Comparison of ENCODE assay signal across 12 cellular contexts in the genomic region with DNA sequence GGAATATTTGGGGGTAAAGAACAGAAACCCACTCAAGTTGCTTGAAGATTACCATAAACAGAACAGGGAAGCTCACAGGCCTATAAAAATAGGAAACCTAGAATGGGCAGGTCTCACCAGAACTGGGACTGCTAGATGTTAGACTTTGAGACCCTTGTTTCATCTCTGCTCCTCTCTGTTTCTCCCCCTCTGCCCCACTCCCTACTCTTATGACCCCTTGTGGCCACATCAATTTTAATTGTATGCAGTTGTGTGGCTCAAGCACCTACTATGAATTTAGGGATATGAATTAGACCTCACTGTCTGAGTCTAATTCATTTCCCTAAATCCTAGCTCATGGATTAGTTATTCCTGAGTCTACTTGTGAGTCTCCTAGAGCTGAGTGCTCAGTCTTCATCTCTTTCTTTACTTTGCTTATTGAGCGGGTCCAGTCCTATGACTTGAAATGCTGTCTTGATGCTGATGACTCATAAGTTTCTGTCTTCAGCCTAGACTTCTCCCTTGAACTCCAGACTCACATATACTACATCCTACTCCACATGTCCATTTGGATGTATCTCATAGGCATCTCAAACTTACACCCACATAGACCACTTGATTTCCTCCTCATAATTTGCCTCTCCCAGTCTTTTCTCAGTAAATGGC.
A peak's percentile ranks its signal among the peaks of the same experiment; 100 is the strongest.
DNase-seq lines count a peak whose midpoint lies in the region; ATAC-seq, FAIRE-seq and TF ChIP-seq lines count a peak whose summit lies in the region.
"Had no signal": no experiment of that assay in that cellular context is flagged by ENCODE, and none has a peak within 500 bp of the region (broad histone marks: within the 10 kb centered on the region; RNA-seq: fewer than 3 reads in every experiment).

No MANE protein-coding gene starts in this region.

- H3K36me3 Mint-ChIP-seq in CD8-positive, alpha-beta T cell = no peaks in the 10 kb centered on the region

- no peak for FAIRE-seq in kidney (lab: Jason Lieb, UNC)

- no peak overlapping the region for H3K4me2 ChIP-seq in OCI-LY7 (ENCODE audit: low read length)

- no peaks in the 10 kb centered on the region for H3K9me3 Mint-ChIP-seq in CD8-positive, alpha-beta T cell

- CTCF ChIA-PET in CD8-positive, alpha-beta T cell (lab: Charles Lee) = interaction anchor here (1.3 to 1.5 kb wide), 3 partner anchors 12 to 61 kb away, joined by 3 to 5 read pairs (median 4); no protein-coding TSS in a partner anchor
- CTCF ChIA-PET in OCI-LY7 (lab: Charles Lee; ENCODE audit: unreplicated experiment) = no interaction called here

- no peak for TF ChIP-seq CTCF in CD8-positive, alpha-beta T cell (IDR thresholded peaks at IDR 0.05)
- TF ChIP-seq CTCF in OCI-LY7 (conservative IDR thresholded peaks at IDR 0.05; ENCODE audit: low read length) (peak; percentile 75), mucosa of descending colon (IDR thresholded peaks at IDR 0.05) (no peak), kidney (IDR thresholded peaks at IDR 0.05; ENCODE audit: borderline replicate concordance, extremely low read depth, insufficient read depth) (no peak)

- BruUV-seq in OCI-LY7 (replicated peaks; lab: Mats Ljungman, UMichigan) = no TSS peak

- H3K27ac ChIP-seq in CD8-positive, alpha-beta T cell (ENCODE audit: low read depth, low read length) = no peak overlapping the region
- no peak overlapping the region for H3K27ac ChIP-seq in OCI-LY7 (ENCODE audit: low read depth, low read length, poor library complexity, severe bottlenecking)
- no peak overlapping the region for H3K27ac ChIP-seq in kidney (ENCODE audit: low read depth in 2 of 2, low read length in 2 of 2)

- H3K36me3 ChIP-seq in CD8-positive, alpha-beta T cell (ENCODE audit: insufficient read depth, low read length) = no peaks in the 10 kb centered on the region
- H3K36me3 ChIP-seq in OCI-LY7 (ENCODE audit: insufficient read depth, low read length) = no peaks in the 10 kb centered on the region
- no peaks in the 10 kb centered on the region for H3K36me3 ChIP-seq in mucosa of descending colon (ENCODE audit: low read depth)
- H3K36me3 ChIP-seq in kidney (ENCODE audit: control insufficient read depth in 1 of 2, insufficient read depth in 2 of 2, low read length in 2 of 2) = no peaks in the 10 kb centered on the region

- H3K27ac Mint-ChIP-seq in CD8-positive, alpha-beta T cell = no peak overlapping the region

- 0 out of 2 replicates have a peak, but pooled peaks cover 10% of the 10 kb centered on the region for H4K20me1 ChIP-seq in OCI-LY7 (ENCODE audit: insufficient read depth, low read length)

- no peaks in the 10 kb centered on the region for H3K4me1 ChIP-seq in CD8-positive, alpha-beta T cell (ENCODE audit: insufficient read depth, low read length)
- H3K4me1 ChIP-seq in OCI-LY7 (ENCODE audit: insufficient read depth, low read length, poor library complexity, severe bottlenecking) (no peaks in the 10 kb centered on the region), mucosa of descending colon (ENCODE audit: low read depth) (no peaks in the 10 kb centered on the region), kidney (ENCODE audit: control insufficient read depth in 1 of 2, insufficient read depth in 1 of 2, low read depth in 1 of 2, low read length in 2 of 2) (peaks cover 2 to 10% of the 10 kb centered on the region in 2 donors)

- intact Hi-C loops in CD8-positive, alpha-beta T cell (cut with DNase I, micrococcal nuclease) = loop anchor here (2.0 to 5.0 kb wide), 3 partner anchors 53 to 221 kb away; no protein-coding TSS in a partner anchor
- intact Hi-C loops in OCI-LY7 (cut with micrococcal nuclease; ENCODE audit: unreplicated experiment) = loop anchor here (2.0 to 5.0 kb wide), 2 partner anchors 80 to 221 kb away; partner anchors contain the start of gene ITPR1
- intact Hi-C loops in mucosa of descending colon (cut with DNase I, micrococcal nuclease) = no loop called here
- intact Hi-C loops in kidney (cut with DNase I) = no loop called here

- no peak overlapping the region for H3K9ac ChIP-seq in kidney (ENCODE audit: low read length in 2 of 2)

- POLR2A ChIA-PET in CD8-positive, alpha-beta T cell (lab: Charles Lee) = interaction anchor here (0.5 to 1.5 kb wide), 2 partner anchors 79 to 468 kb away, joined by 3 to 4 read pairs; partner anchors contain the start of gene ITPR1
- POLR2A ChIA-PET in OCI-LY7 (lab: Charles Lee) = interaction anchor here (0.6 to 1.3 kb wide), 3 partner anchors 29 to 147 kb away, joined by 3 to 5 read pairs (median 3); partner anchors contain the start of gene ITPR1

- H3K9me3 ChIP-seq in CD8-positive, alpha-beta T cell (ENCODE audit: low read length) = no peaks in the 10 kb centered on the region
- H3K9me3 ChIP-seq in OCI-LY7 (ENCODE audit: low read length) (no peaks in the 10 kb centered on the region), mucosa of descending colon (no peaks in the 10 kb centered on the region), kidney (ENCODE audit: control insufficient read depth in 1 of 2, low read length in 2 of 2) (no peaks in the 10 kb centered on the region)

- H3K79me2 ChIP-seq in OCI-LY7 (ENCODE audit: insufficient read depth, low read depth, low read length) = no peaks in the 10 kb centered on the region

- peaks cover 17% of the 10 kb centered on the region for H3K4me1 Mint-ChIP-seq in CD8-positive, alpha-beta T cell (ENCODE audit: low read depth)

- H2AFZ ChIP-seq in OCI-LY7 (ENCODE audit: low read length) = no peak overlapping the region

- H3K4me3 Mint-ChIP-seq in CD8-positive, alpha-beta T cell = no peak overlapping the region

- no peaks in the 10 kb centered on the region for H3K27me3 Mint-ChIP-seq in CD8-positive, alpha-beta T cell (ENCODE audit: low read depth)

- no peak overlapping the region for H3K4me3 ChIP-seq in CD8-positive, alpha-beta T cell (ENCODE audit: low read depth, low read length)
- H3K4me3 ChIP-seq in OCI-LY7 (ENCODE audit: low read depth, low read length, poor library complexity, severe bottlenecking) = no peak overlapping the region
- H3K4me3 ChIP-seq in mucosa of descending colon = no peak overlapping the region
- H3K4me3 ChIP-seq in kidney (ENCODE audit: low read length in 2 of 2) = no peak overlapping the region

- H3K9me2 ChIP-seq in OCI-LY7 (ENCODE audit: insufficient read depth, low read length) = no peaks in the 10 kb centered on the region

- no peak for DNase-seq in CD8-positive, alpha-beta T cell
- DNase-seq in OCI-LY7 (ENCODE audit: low spot score) (peak; percentile 45), foreskin melanocyte (peak; percentile 45), mucosa of descending colon (no peak), iPS-NIHi7 (ENCODE audit: extremely low spot score) (no peak), kidney (no peak), SHP77 treated with DMSO at 0.1 percent for 48 hours (lab: John Stamatoyannopoulos, UW) (no peak)
- DNase-seq: Calu3, NCI-H1105, T1000 had no signal

- peak; percentile 52 for ATAC-seq in CD8-positive, alpha-beta T cell
- peak; percentile 62 for ATAC-seq in GM21737 (IDR thresholded peaks at IDR 0.05; ENCODE audit: unreplicated experiment)
- ATAC-seq in mucosa of descending colon = no peak
- ATAC-seq: sciatic nerve had no signal

- H3K27me3 ChIP-seq in CD8-positive, alpha-beta T cell (ENCODE audit: insufficient read depth, low read length) = no peaks in the 10 kb centered on the region

Comparison
In these comparisons a context has a peak if more than half of its experiments do, and no peak if none do; other contexts are left out.
1. DNase-seq: peak in OCI-LY7 (single experiment) and foreskin melanocyte (single experiment); none in CD8-positive, alpha-beta T cell (0 of 7), mucosa of descending colon (0 of 3), iPS-NIHi7 (single experiment), kidney (single experiment) and SHP77 treated with DMSO at 0.1 percent for 48 hours (single experiment).
2. intact Hi-C loops: an anchor here in CD8-positive, alpha-beta T cell (2.0 to 5.0 kb wide) and OCI-LY7 (2.0 to 5.0 kb wide); none called in mucosa of descending colon and kidney.